In the genomic region with DNA sequence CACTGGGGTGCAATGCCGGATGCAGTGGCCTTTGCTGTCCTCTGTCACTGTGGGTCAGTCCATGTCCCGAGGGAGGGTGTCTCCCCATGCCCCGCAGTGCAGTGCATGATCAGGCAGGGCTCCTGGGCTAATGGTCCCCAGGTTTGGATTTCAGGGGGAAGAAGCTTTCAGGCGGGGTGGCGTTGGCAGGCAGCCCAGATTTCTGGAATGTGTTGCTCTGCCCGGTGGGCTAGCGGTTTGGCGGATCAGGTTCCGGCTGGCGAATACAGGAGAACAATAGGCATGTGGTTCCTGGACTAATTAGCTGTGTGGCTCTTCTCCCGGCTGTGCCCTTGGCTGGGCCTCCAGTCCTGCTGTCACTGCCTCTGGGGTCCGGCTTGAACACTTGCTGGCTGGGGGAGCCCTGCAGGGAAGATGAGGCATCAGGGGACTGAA, we compare ENCODE assay signal across 18 cellular contexts.
A peak's percentile ranks its signal among the peaks of the same experiment; 100 is the strongest.
DNase-seq lines count a peak whose midpoint lies in the region; ATAC-seq, FAIRE-seq and TF ChIP-seq lines count a peak whose summit lies in the region.
"Had no signal": no experiment of that assay in that cellular context is flagged by ENCODE, and none has a peak within 500 bp of the region (broad histone marks: within the 10 kb centered on the region; RNA-seq: fewer than 3 reads in every experiment).

No MANE protein-coding gene starts in this region.

- no peak for TF ChIP-seq POLR2A in H54 (IDR thresholded peaks at IDR 0.05; ENCODE audit: low read depth, low read length)

- no peak overlapping the region for H3K4me3 Mint-ChIP-seq in naive thymus-derived CD8-positive, alpha-beta T cell
- H3K4me3 Mint-ChIP-seq: natural killer cell treated with Interleukin-12 subunit alpha and Interleukin-12 subunit beta and Interleukin-15 and Interleukin-18, amount 100 ng/mL, for 72 hours had no signal

- POLR2A ChIA-PET in naive thymus-derived CD8-positive, alpha-beta T cell (lab: Charles Lee): no interaction called here

- peaks cover 0 to 6% (median 0%) of the 10 kb centered on the region in 9 donors for H3K9me3 Mint-ChIP-seq in naive thymus-derived CD8-positive, alpha-beta T cell
- H3K9me3 Mint-ChIP-seq: natural killer cell treated with Interleukin-12 subunit alpha and Interleukin-12 subunit beta and Interleukin-15 and Interleukin-18, amount 100 ng/mL, for 72 hours had no signal

- no peaks in the 10 kb centered on the region for H3K27me3 ChIP-seq in hepatocyte

- WGBS in hepatocyte (ENCODE audit: low lambda C conversion rate, missing lambda C conversion rate): 66% methylated on average over 12 of the region's 12 CpGs

- H3K9me2 ChIP-seq in hepatocyte (replicated peaks; ENCODE audit: insufficient read depth): no peaks in the 10 kb centered on the region

- DNase-seq in AG20443 (ENCODE audit: low spot score): peak; percentile 34
- peak; percentile 37 for DNase-seq in HT1080 (ENCODE audit: low read depth)
- DNase-seq in NCI-H446 treated with DMSO at 0.1 percent for 48 hours (lab: John Stamatoyannopoulos, UW): peak; percentile 15
- DNase-seq in hepatocyte (ENCODE audit: low spot score): peak; percentile 30
- no peak for DNase-seq in mesenteric fat pad (ENCODE audit: low spot score)
- DNase-seq in H54 (ENCODE audit: insufficient read length, low spot score): no peak
- no peak for DNase-seq in naive thymus-derived CD8-positive, alpha-beta T cell
- DNase-seq: activated CD4-positive, alpha-beta T cell treated with anti-CD3 and anti-CD28 coated beads, Interleukin-2, amount 50 U/mL, for 48 hours; Calu3; foreskin fibroblast; lower lobe of right lung; MM.1S; NCI-H510A treated with DMSO at 0.1 percent for 48 hours; PC-9; stimulated activated CD4-positive, alpha-beta T cell treated with anti-CD3 and anti-CD28 coated beads, Interleukin-15, amount 100 ng/mL, for 24 hours had no signal

- no peak for FAIRE-seq in H54 (lab: Jason Lieb, UNC)
- FAIRE-seq: endometrium had no signal

- H3K4me2 ChIP-seq in hepatocyte: no peak overlapping the region
- H3K4me2 ChIP-seq: PC-9 had no signal

- no peaks in the 10 kb centered on the region for H3K79me2 ChIP-seq in hepatocyte

- no peaks in the 10 kb centered on the region for H3K36me3 ChIP-seq in hepatocyte (replicated peaks; ENCODE audit: insufficient read depth, low read depth)
- H3K36me3 ChIP-seq: lower lobe of right lung had no signal

- peaks cover 8 to 26% (median 22%) of the 10 kb centered on the region in 5 donors for H3K27me3 Mint-ChIP-seq in naive thymus-derived CD8-positive, alpha-beta T cell

- ATAC-seq in naive thymus-derived CD8-positive, alpha-beta T cell: no peak
- no peak for ATAC-seq in HG02852 (IDR thresholded peaks at IDR 0.05; ENCODE audit: unreplicated experiment)
- ATAC-seq: lower lobe of right lung had no signal

- no peak overlapping the region for H3K27ac ChIP-seq in hepatocyte
- H3K27ac ChIP-seq: lower lobe of right lung, PC-9 had no signal

- no peak overlapping the region for H2AFZ ChIP-seq in hepatocyte
- H2AFZ ChIP-seq: PC-9 had no signal

- peaks cover 0 to 2% (median 0%) of the 10 kb centered on the region in 3 donors for H3K36me3 Mint-ChIP-seq in naive thymus-derived CD8-positive, alpha-beta T cell
- H3K36me3 Mint-ChIP-seq: natural killer cell treated with Interleukin-12 subunit alpha and Interleukin-12 subunit beta and Interleukin-15 and Interleukin-18, amount 100 ng/mL, for 72 hours had no signal

- H3K4me1 ChIP-seq in hepatocyte (ENCODE audit: insufficient read depth): peaks cover 10% of the 10 kb centered on the region
- H3K4me1 ChIP-seq: lower lobe of right lung had no signal

- peaks cover 0 to 2% (median 0%) of the 10 kb centered on the region in 4 donors for H3K4me1 Mint-ChIP-seq in naive thymus-derived CD8-positive, alpha-beta T cell

- H3K4me3 ChIP-seq in hepatocyte: no peak overlapping the region
- H3K4me3 ChIP-seq: lower lobe of right lung, PC-9 had no signal

- no peaks in the 10 kb centered on the region for H3K9me3 ChIP-seq in hepatocyte (ENCODE audit: low read depth)
- H3K9me3 ChIP-seq: lower lobe of right lung had no signal

- H4K20me1 ChIP-seq in hepatocyte (ENCODE audit: insufficient read depth, poor library complexity, severe bottlenecking): no peaks in the 10 kb centered on the region

- H3K27ac Mint-ChIP-seq in naive thymus-derived CD8-positive, alpha-beta T cell: no peak overlapping the region
- H3K27ac Mint-ChIP-seq: natural killer cell treated with Interleukin-12 subunit alpha and Interleukin-12 subunit beta and Interleukin-15 and Interleukin-18, amount 100 ng/mL, for 72 hours had no signal

- no peak for TF ChIP-seq CTCF in hepatocyte (IDR thresholded peaks at IDR 0.05; ENCODE audit: poor library complexity)

Comparison
In these comparisons a context has a peak if more than half of its experiments do, and no peak if none do; other contexts are left out.
1. DNase-seq: peak in AG20443 (single experiment), HT1080 (single experiment), NCI-H446 treated with DMSO at 0.1 percent for 48 hours (single experiment) and hepatocyte (single experiment); none in mesenteric fat pad (single experiment), H54 (single experiment) and naive thymus-derived CD8-positive, alpha-beta T cell (0 of 10).